Comparison of ENCODE assay signal across 8 cellular contexts in the genomic region with DNA sequence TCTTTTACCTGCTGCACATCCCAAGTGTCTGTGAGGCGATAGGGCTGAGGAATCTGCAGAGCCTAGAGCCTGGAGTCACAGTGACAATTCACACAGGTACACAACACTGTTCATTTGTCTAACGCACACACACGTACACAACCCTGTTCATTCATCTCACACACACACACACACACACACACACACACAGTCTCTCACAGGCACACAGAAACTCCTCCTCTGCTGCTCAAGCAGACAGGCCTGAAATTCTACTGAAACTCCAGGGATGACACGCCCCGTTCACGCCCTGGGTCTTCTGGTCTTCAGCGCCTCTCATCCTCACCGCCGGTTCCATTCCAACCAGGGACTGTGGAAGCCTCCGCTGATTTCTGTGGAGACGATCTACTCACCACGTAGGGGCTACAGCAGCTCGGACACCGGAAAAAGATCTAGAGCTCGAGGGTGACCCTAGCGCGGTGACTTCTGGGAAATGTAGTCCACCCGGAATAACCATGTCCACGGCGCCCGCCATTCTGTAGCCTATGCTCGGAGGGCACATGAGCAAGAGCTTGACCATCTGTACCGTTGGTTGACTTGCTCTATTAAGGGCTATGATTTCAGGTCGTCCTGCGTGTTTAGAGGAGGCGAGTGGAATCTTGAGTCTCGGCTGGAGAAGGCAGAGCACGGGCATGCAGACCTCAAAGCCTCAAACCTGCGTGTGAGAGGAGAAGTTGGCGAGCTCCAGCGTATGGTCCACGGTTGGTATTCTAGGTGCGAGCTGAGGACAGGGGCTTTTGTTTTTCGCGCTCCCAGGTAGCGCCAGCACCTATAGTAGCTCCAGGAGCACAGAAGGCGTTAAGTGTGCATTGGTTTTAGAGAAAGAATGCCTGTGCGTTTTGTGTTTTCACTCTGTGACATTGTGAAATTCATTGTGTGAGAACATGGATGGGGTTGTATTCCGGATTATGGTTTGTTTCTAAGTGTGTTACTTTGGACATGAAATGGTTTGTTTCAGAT. TPM values are rescaled to one million over a fixed set of nuclear protein-coding genes. Genes with fewer than 3 reads are reported as not detected.
DNase-seq lines count a peak whose midpoint lies in the region; ATAC-seq and TF ChIP-seq lines count a peak whose summit lies in the region.

No MANE protein-coding gene starts in this region.

- peak; percentile 72 for ATAC-seq in HG02763 (IDR thresholded peaks at IDR 0.05; ENCODE audit: unreplicated experiment)
- peak; percentile 87 for ATAC-seq in naive thymus-derived CD4-positive, alpha-beta T cell

- H3K4me1 Mint-ChIP-seq in activated T-helper 2 cell treated with anti-CD3 and anti-CD28 coated beads, Interferon-gamma antibody, Interleukin-2, Interleukin-4, amounts not matched to agents 10 μg/mL and 5 μg/mL and 100 μg/mL, durations not matched to agents 14 hours and 24 hours and 36 hours (ENCODE audit: low read depth), result peaks cover 11% of the 10 kb centered on the region
- H3K4me1 Mint-ChIP-seq in naive thymus-derived CD4-positive, alpha-beta T cell, result peaks cover 15 to 29% (median 21%) of the 10 kb centered on the region in 7 donors

- peak overlapping the region; percentile 45 for H3K27ac Mint-ChIP-seq in activated T-helper 2 cell treated with anti-CD3 and anti-CD28 coated beads, Interferon-gamma antibody, Interleukin-2, Interleukin-4, amounts not matched to agents 10 μg/mL and 5 μg/mL and 100 μg/mL, durations not matched to agents 14 hours and 24 hours and 36 hours
- H3K27ac Mint-ChIP-seq in naive thymus-derived CD4-positive, alpha-beta T cell, result peak overlapping the region; percentile 66 to 86 (median 79)

- no peaks in the 10 kb centered on the region for H3F3A ChIP-seq in PC-9 (ENCODE audit: insufficient read depth, low read depth)

- CTCF ChIA-PET in PC-9 (lab: Charles Lee), result no interaction called here
- CTCF ChIA-PET in naive thymus-derived CD4-positive, alpha-beta T cell (lab: Charles Lee), result no interaction called here

- H3K4me2 ChIP-seq in PC-9, result peak overlapping the region; percentile 89

- peak overlapping the region; percentile 99 for H2AFZ ChIP-seq in PC-9

- POLR2A ChIA-PET in PC-9 (lab: Charles Lee; ENCODE audit: unreplicated experiment), result no interaction called here
- POLR2A ChIA-PET in naive thymus-derived CD4-positive, alpha-beta T cell (lab: Charles Lee), result interaction anchor here (1.1 kb wide), 1 partner anchor 33 kb away, joined by 4 read pairs; a partner anchor contains a TSS

- H3K27me3 Mint-ChIP-seq in activated T-helper 2 cell treated with anti-CD3 and anti-CD28 coated beads, Interferon-gamma antibody, Interleukin-2, Interleukin-4, amounts not matched to agents 10 μg/mL and 5 μg/mL and 100 μg/mL, durations not matched to agents 14 hours and 24 hours and 36 hours (ENCODE audit: low read depth), result no peaks in the 10 kb centered on the region
- no peaks in the 10 kb centered on the region for H3K27me3 Mint-ChIP-seq in naive thymus-derived CD4-positive, alpha-beta T cell

- peaks cover 7% of the 10 kb centered on the region; the same call in 1 of the 2 replicates for H3K36me3 ChIP-seq in PC-9 (ENCODE audit: low read depth)
- no peaks in the 10 kb centered on the region for H3K36me3 ChIP-seq in naive thymus-derived CD4-positive, alpha-beta T cell (ENCODE audit: control insufficient read depth in 2 of 3, insufficient read depth in 3 of 3, low read length in 3 of 3)

- H3K27ac ChIP-seq in PC-9, result no peak overlapping the region
- H3K27ac ChIP-seq in naive thymus-derived CD4-positive, alpha-beta T cell (ENCODE audit: low read depth, low read length), result peak overlapping the region; percentile 27

- peak; percentile 91 for DNase-seq in ELR (ENCODE audit: low read depth)
- peak; percentile 61 to 68 for DNase-seq in PC-9
- DNase-seq in activated T-helper 2 cell treated with anti-CD3 and anti-CD28 coated beads, Interferon-gamma antibody, Interleukin-2, Interleukin-4, amounts not matched to agents 10 μg/mL and 5 μg/mL and 100 μg/mL, durations not matched to agents 14 hours and 24 hours and 36 hours (ENCODE audit: low spot score), result peak; percentile 40
- DNase-seq in fibroblast of the aortic adventitia (ENCODE audit: low read depth), result peak; percentile 91
- DNase-seq in naive thymus-derived CD4-positive, alpha-beta T cell, result peak; percentile 21 to 56 (median 48)
- peak; percentile 56 for DNase-seq in stimulated activated CD8-positive, alpha-beta memory T cell treated with anti-CD3 and anti-CD28 coated beads, Interleukin-7, amount 100 ng/mL, for 24 hours (ENCODE audit: low read depth)
- DNase-seq in NCI-H345 (lab: John Stamatoyannopoulos, UW), result no peak

- H3K4me3 Mint-ChIP-seq in activated T-helper 2 cell treated with anti-CD3 and anti-CD28 coated beads, Interferon-gamma antibody, Interleukin-2, Interleukin-4, amounts not matched to agents 10 μg/mL and 5 μg/mL and 100 μg/mL, durations not matched to agents 14 hours and 24 hours and 36 hours (ENCODE audit: low read depth), result peak overlapping the region; percentile 86
- H3K4me3 Mint-ChIP-seq in naive thymus-derived CD4-positive, alpha-beta T cell, result peak overlapping the region; percentile 89 to 97 (median 92)

- peaks cover 27% of the 10 kb centered on the region for H3K9me3 ChIP-seq in PC-9 (ENCODE audit: insufficient read depth, low read depth)
- peaks cover 0 to 28% (median 6%) of the 10 kb centered on the region in 3 experiments for H3K9me3 ChIP-seq in naive thymus-derived CD4-positive, alpha-beta T cell (ENCODE audit: control insufficient read depth in 2 of 3, low read length in 3 of 3)

- peaks cover 77% of the 10 kb centered on the region for H3K9me3 Mint-ChIP-seq in activated T-helper 2 cell treated with anti-CD3 and anti-CD28 coated beads, Interferon-gamma antibody, Interleukin-2, Interleukin-4, amounts not matched to agents 10 μg/mL and 5 μg/mL and 100 μg/mL, durations not matched to agents 14 hours and 24 hours and 36 hours
- H3K9me3 Mint-ChIP-seq in naive thymus-derived CD4-positive, alpha-beta T cell, result peaks cover 14 to 94% (median 61%) of the 10 kb centered on the region in 11 donors

- H3K9me2 ChIP-seq in PC-9 (ENCODE audit: insufficient read depth), result no peaks in the 10 kb centered on the region

- H3K79me2 ChIP-seq in PC-9 (ENCODE audit: low read depth), result no peaks in the 10 kb centered on the region

- H4K20me1 ChIP-seq in PC-9 (ENCODE audit: insufficient read depth), result no peaks in the 10 kb centered on the region

- BruUV-seq in PC-9 (replicated peaks; lab: Mats Ljungman, UMichigan), result TSS peak; percentile 76

- H3K4me3 ChIP-seq in PC-9 (peak overlapping the region; percentile 63), fibroblast of the aortic adventitia (ENCODE audit: low read depth, low read length) (peak overlapping the region; percentile 80)
- H3K4me3 ChIP-seq in naive thymus-derived CD4-positive, alpha-beta T cell (ENCODE audit: low read length), result peak overlapping the region; percentile 63

- peaks cover 26% of the 10 kb centered on the region for H3K36me3 Mint-ChIP-seq in activated T-helper 2 cell treated with anti-CD3 and anti-CD28 coated beads, Interferon-gamma antibody, Interleukin-2, Interleukin-4, amounts not matched to agents 10 μg/mL and 5 μg/mL and 100 μg/mL, durations not matched to agents 14 hours and 24 hours and 36 hours (ENCODE audit: low read depth)
- peaks cover 35 to 72% (median 46%) of the 10 kb centered on the region in 5 donors for H3K36me3 Mint-ChIP-seq in naive thymus-derived CD4-positive, alpha-beta T cell

- 0 out of 2 replicates have a peak, but pooled peaks cover 5% of the 10 kb centered on the region for H3K4me1 ChIP-seq in PC-9 (replicated peaks; ENCODE audit: insufficient read depth)
- H3K4me1 ChIP-seq in naive thymus-derived CD4-positive, alpha-beta T cell (ENCODE audit: control insufficient read depth in 2 of 2, insufficient read depth in 2 of 2, low read length in 2 of 2), result peaks cover 0 to 7% of the 10 kb centered on the region in 2 donors

- no peaks in the 10 kb centered on the region for H3K27me3 ChIP-seq in PC-9 (ENCODE audit: insufficient read depth, low read depth)
- H3K27me3 ChIP-seq in naive thymus-derived CD4-positive, alpha-beta T cell (ENCODE audit: control insufficient read depth in 2 of 2, insufficient read depth in 2 of 2, low read length in 2 of 2), result no peaks in the 10 kb centered on the region

- intact Hi-C loops in PC-9 (cut with micrococcal nuclease; ENCODE audit: unreplicated experiment), result no loop called here
- intact Hi-C loops in activated T-helper 2 cell treated with anti-CD3 and anti-CD28 coated beads, Interferon-gamma antibody, Interleukin-2, Interleukin-4, amounts not matched to agents 10 μg/mL and 5 μg/mL and 100 μg/mL, durations not matched to agents 14 hours and 24 hours and 36 hours (cut with micrococcal nuclease), result loop anchor here (5.0 kb wide), 1 partner anchor 74 kb away; a partner anchor contains a TSS
- intact Hi-C loops in naive thymus-derived CD4-positive, alpha-beta T cell (cut with micrococcal nuclease), result loop anchor here (1.0 to 5.0 kb wide), 3 partner anchors 34 to 74 kb away; a partner anchor contains a TSS

- no peak for TF ChIP-seq CTCF in PC-9 (conservative IDR thresholded peaks at IDR 0.05)
- no peak for TF ChIP-seq CTCF in fibroblast of the aortic adventitia (IDR thresholded peaks at IDR 0.05; ENCODE audit: insufficient read depth, low read length)

RNA-seq across cellular contexts. Expression of a gene that starts 17.9 kb away (rescaled TPM):
- total RNA-seq in PC-9 (2021), result 0.24 TPM in 1 of 2 replicates, not detected in the other
- 0.53 and 1.7 TPM in 2 replicates for total RNA-seq in activated T-helper 2 cell treated with anti-CD3 and anti-CD28 coated beads, Interferon-gamma antibody, Interleukin-2, Interleukin-4, amounts not matched to agents 10 μg/mL and 5 μg/mL and 100 μg/mL, durations not matched to agents 14 hours and 24 hours and 36 hours
- 4.1 and 4.6 TPM in 2 replicates for total RNA-seq in fibroblast of the aortic adventitia (ENCODE audit: low replicate concordance)
- total RNA-seq in naive thymus-derived CD4-positive, alpha-beta T cell, result 1 to 10 TPM in 4 of 5 experiments, under 1 TPM in 1; 0.47 to 4.7 (median 1.9) TPM
- polyA plus RNA-seq in naive thymus-derived CD4-positive, alpha-beta T cell, result 1 to 10 TPM; 2.1 to 3.9 TPM

RNA-seq across cellular contexts. Expression of a gene that starts 33.4 kb away (rescaled TPM):
- 6.9 and 10.3 TPM in 2 replicates for total RNA-seq in PC-9 (2021)
- 11.1 and 12.2 TPM in 2 replicates for total RNA-seq in activated T-helper 2 cell treated with anti-CD3 and anti-CD28 coated beads, Interferon-gamma antibody, Interleukin-2, Interleukin-4, amounts not matched to agents 10 μg/mL and 5 μg/mL and 100 μg/mL, durations not matched to agents 14 hours and 24 hours and 36 hours
- total RNA-seq in fibroblast of the aortic adventitia (ENCODE audit: low replicate concordance), result 5.6 and 18.6 TPM in 2 replicates
- total RNA-seq in naive thymus-derived CD4-positive, alpha-beta T cell, result 10 to 100 TPM in 4 of 5 experiments, 1 to 10 TPM in 1; 8.4 to 28.5 (median 15.3) TPM
- 10 to 100 TPM; 15.6 to 19.0 TPM for polyA plus RNA-seq in naive thymus-derived CD4-positive, alpha-beta T cell

RNA-seq across cellular contexts. Expression of a gene that starts 49.3 kb away (rescaled TPM):
- total RNA-seq in PC-9 (2021) (1.7 and 1.9 TPM in 2 replicates), fibroblast of the aortic adventitia (ENCODE audit: low replicate concordance) (4.9 and 8.7 TPM in 2 replicates)
- 0.92 and 1.4 TPM in 2 replicates for total RNA-seq in activated T-helper 2 cell treated with anti-CD3 and anti-CD28 coated beads, Interferon-gamma antibody, Interleukin-2, Interleukin-4, amounts not matched to agents 10 μg/mL and 5 μg/mL and 100 μg/mL, durations not matched to agents 14 hours and 24 hours and 36 hours
- 1 to 10 TPM in 3 of 5 experiments, under 1 TPM in 2; 0.69 to 2.0 (median 1.7) TPM for total RNA-seq in naive thymus-derived CD4-positive, alpha-beta T cell
- polyA plus RNA-seq in naive thymus-derived CD4-positive, alpha-beta T cell, result 1 to 10 TPM in 1 of 2 donors, under 1 TPM in 1; 0.65 to 1.0 TPM
